7 cellular contexts compared by ENCODE assay signal in the genomic region with DNA sequence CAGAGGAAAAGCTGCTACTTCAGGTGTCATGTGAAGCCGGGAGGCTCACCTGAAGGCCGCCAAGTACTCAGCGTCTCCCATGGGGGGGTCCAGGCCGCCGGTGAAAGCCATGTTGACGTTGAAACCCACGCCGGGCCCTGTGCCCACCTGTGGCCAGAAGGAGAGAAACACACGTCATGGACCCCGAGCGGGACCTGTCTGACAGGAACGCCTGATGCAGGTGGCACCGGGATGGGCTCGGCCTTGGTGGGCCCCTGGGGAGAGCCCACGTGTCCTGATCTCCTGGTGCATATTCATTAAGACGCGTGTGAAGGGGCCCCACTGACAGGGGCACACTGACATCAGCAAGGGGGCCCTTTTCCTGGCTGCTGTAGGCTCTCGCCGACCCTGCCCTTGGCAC.
"Had no signal": no experiment of that assay in that cellular context is flagged by ENCODE, and none has a peak within 500 bp of the region (broad histone marks: within the 10 kb centered on the region; RNA-seq: fewer than 3 reads in every experiment).

No MANE protein-coding gene starts in this region.

- FAIRE-seq: H1, H54, HTR-8/SVneo had no signal

- H3K4me3 ChIP-seq: GM23338 had no signal

- H3K4me3 Mint-ChIP-seq: GM23338, H9 had no signal

- DNase-seq: H9, HCEC 1CT, IMR-90 had no signal

- H3K4me1 Mint-ChIP-seq: GM23338, H9 had no signal

- H3K9me3 Mint-ChIP-seq: GM23338, H9 had no signal

- H3K27ac Mint-ChIP-seq: GM23338 had no signal
